Comparison of ENCODE assay signal across 9 cellular contexts in genomic region chr15:101187820-101188516, GRCh38.
DNase-seq lines count a peak whose midpoint lies in the region; ATAC-seq and TF ChIP-seq lines count a peak whose summit lies in the region.
"Had no signal": no experiment of that assay in that cellular context is flagged by ENCODE, and none has a peak within 500 bp of the region (broad histone marks: within the 10 kb centered on the region; RNA-seq: fewer than 3 reads in every experiment).

No MANE protein-coding gene starts in this region.

- peak overlapping the region; percentile 87 for H3K27ac Mint-ChIP-seq in activated CD4-positive, alpha-beta T cell treated with anti-CD3 and anti-CD28 coated beads for 36 hours

- no peaks in the 10 kb centered on the region for H3K36me3 ChIP-seq in esophagus muscularis mucosa

- peak overlapping the region; percentile 68 to 76 (median 70) for H3K27ac ChIP-seq in esophagus muscularis mucosa (replicated peaks in 1 of 4)
- H3K27ac ChIP-seq: C4-2B had no signal

- TF ChIP-seq EP300 in esophagus muscularis mucosa (IDR thresholded peaks at IDR 0.05) = no peak

- CTCF ChIA-PET in activated CD4-positive, alpha-beta T cell treated with anti-CD3 and anti-CD28 coated beads for 36 hours (lab: Charles Lee) = interaction anchor here (0.9 to 1.8 kb wide), 4 partner anchors 9 to 55 kb away, joined by 3 to 8 read pairs (median 6); no protein-coding TSS in a partner anchor

- no peaks in the 10 kb centered on the region for H3K9me3 ChIP-seq in esophagus muscularis mucosa

- POLR2A ChIA-PET in activated CD4-positive, alpha-beta T cell treated with anti-CD3 and anti-CD28 coated beads for 36 hours (lab: Charles Lee) = interaction anchor here (0.6 to 2.1 kb wide), 7 partner anchors 9 to 592 kb away, joined by 3 to 14 read pairs (median 4); no protein-coding TSS in a partner anchor

- TF ChIP-seq POLR2A in esophagus muscularis mucosa (IDR thresholded peaks at IDR 0.05; ENCODE audit: low read depth) = no peak

- peaks cover 33% of the 10 kb centered on the region for H3K36me3 Mint-ChIP-seq in activated CD4-positive, alpha-beta T cell treated with anti-CD3 and anti-CD28 coated beads for 36 hours (ENCODE audit: low read depth)

- TF ChIP-seq CTCF in esophagus muscularis mucosa (IDR thresholded peaks at IDR 0.05) = no peak

- DNase-seq in activated CD4-positive, alpha-beta T cell treated with anti-CD3 and anti-CD28 coated beads for 36 hours = no peak
- DNase-seq in activated CD4-positive, alpha-beta T cell treated with anti-CD3 and anti-CD28 coated beads, Interleukin-2, amount 50 U/mL, for 1 hour = no peak
- peak; percentile 71 for DNase-seq in NCI-H226
- DNase-seq in esophagus muscularis mucosa (ENCODE audit: extremely low spot score) = no peak
- DNase-seq in renal cortical epithelial cell (ENCODE audit: low read depth) = peak; percentile 83
- DNase-seq in GM03348 (ENCODE audit: low spot score) = no peak
- DNase-seq in NCI-H2171 (lab: John Stamatoyannopoulos, UW) = no peak

- WGBS in esophagus muscularis mucosa = 24% methylated on average over 17 of the region's 17 CpGs

- H3K4me1 ChIP-seq in esophagus muscularis mucosa = peaks cover 57 to 87% (median 83%) of the 10 kb centered on the region in 4 donors

- H3K27me3 Mint-ChIP-seq in activated CD4-positive, alpha-beta T cell treated with anti-CD3 and anti-CD28 coated beads for 36 hours = no peaks in the 10 kb centered on the region

- H3K9me3 Mint-ChIP-seq in activated CD4-positive, alpha-beta T cell treated with anti-CD3 and anti-CD28 coated beads for 36 hours (ENCODE audit: low read depth) = no peaks in the 10 kb centered on the region

- no peak for ATAC-seq in activated CD4-positive, alpha-beta T cell treated with anti-CD3 and anti-CD28 coated beads for 36 hours
- ATAC-seq in GM19397 (IDR thresholded peaks at IDR 0.05; ENCODE audit: unreplicated experiment) = no peak

- H3K4me3 ChIP-seq in esophagus muscularis mucosa = peak overlapping the region; percentile 34 to 53 (median 44)

- peaks cover 83% of the 10 kb centered on the region for H3K4me1 Mint-ChIP-seq in activated CD4-positive, alpha-beta T cell treated with anti-CD3 and anti-CD28 coated beads for 36 hours

- intact Hi-C loops in activated CD4-positive, alpha-beta T cell treated with anti-CD3 and anti-CD28 coated beads for 36 hours (cut with DNase I, micrococcal nuclease) = loop anchor here (1.0 to 2.0 kb wide), 6 partner anchors 11 to 61 kb away; no protein-coding TSS in a partner anchor
- intact Hi-C loops in esophagus muscularis mucosa (cut with DNase I) = loop anchor here (2.0 to 5.0 kb wide), 2 partner anchors 49 to 64 kb away; partner anchors contain the start of gene CHSY1

- no peaks in the 10 kb centered on the region for H3K27me3 ChIP-seq in esophagus muscularis mucosa

- peak overlapping the region; percentile 57 for H3K4me3 Mint-ChIP-seq in activated CD4-positive, alpha-beta T cell treated with anti-CD3 and anti-CD28 coated beads for 36 hours

Comparison
In these comparisons a context has a peak if more than half of its experiments do, and no peak if none do; other contexts are left out.
1. DNase-seq: peak in NCI-H226 (single experiment) and renal cortical epithelial cell (single experiment); none in activated CD4-positive, alpha-beta T cell treated with anti-CD3 and anti-CD28 coated beads for 36 hours (single experiment), activated CD4-positive, alpha-beta T cell treated with anti-CD3 and anti-CD28 coated beads, Interleukin-2, amount 50 U/mL, for 1 hour (single experiment), esophagus muscularis mucosa (single experiment), GM03348 (single experiment) and NCI-H2171 (single experiment).